8 cellular contexts compared by ENCODE assay signal in the genomic region with DNA sequence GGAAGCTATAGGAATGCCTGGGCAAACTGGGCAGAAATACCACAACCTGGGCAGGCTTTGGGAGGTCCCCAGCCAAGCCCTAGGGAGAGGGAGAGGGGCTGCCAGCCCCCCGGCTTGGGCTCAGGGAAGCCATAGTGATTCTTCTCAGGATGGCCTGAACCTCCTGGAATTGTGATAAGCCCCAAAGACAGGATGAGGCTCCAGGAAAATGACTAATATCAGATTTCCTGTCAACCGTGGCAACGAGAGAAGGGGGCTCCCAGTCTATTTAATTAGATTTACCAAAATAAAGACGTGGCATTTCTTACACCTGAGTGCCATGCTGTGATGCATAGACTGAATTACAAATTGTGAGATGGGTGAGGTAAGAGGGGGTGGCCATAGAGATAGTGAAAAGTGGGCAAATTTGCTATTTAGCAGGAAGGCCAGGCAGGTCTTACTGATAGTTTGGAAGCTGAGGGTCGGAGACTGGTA. TPM values are rescaled to one million over a fixed set of nuclear protein-coding genes. Genes with fewer than 3 reads are reported as not detected.
DNase-seq lines count a peak whose midpoint lies in the region; ATAC-seq, FAIRE-seq and TF ChIP-seq lines count a peak whose summit lies in the region.

No MANE protein-coding gene starts in this region.

- TF ChIP-seq CTCF in PC-3 (conservative IDR thresholded peaks at IDR 0.05; ENCODE audit: low read depth, low read length) (no peak), endothelial cell of umbilical vein (IDR thresholded peaks at IDR 0.05; ENCODE audit: extremely low read depth in 1 of 2, insufficient read depth in 1 of 2, low read depth in 1 of 2, low read length in 2 of 2) (no peak), neural progenitor cell (IDR thresholded peaks at IDR 0.05) (no peak)

- FAIRE-seq in endothelial cell of umbilical vein (lab: Jason Lieb, UNC), result no peak

- TF ChIP-seq POLR2A in endothelial cell of umbilical vein (IDR thresholded peaks at IDR 0.05; ENCODE audit: low read depth, low read length), result no peak

- H3F3A ChIP-seq in PC-3 (ENCODE audit: low read length, unreplicated experiment) (no peaks in the 10 kb centered on the region), neural progenitor cell (ENCODE audit: low read depth) (peaks cover 28% of the 10 kb centered on the region)

- intact Hi-C loops in PC-3 (cut with micrococcal nuclease), result no loop called here
- intact Hi-C loops in endothelial cell of umbilical vein (cut with micrococcal nuclease), result loop anchor here (1.0 kb wide), 3 partner anchors 17 to 114 kb away; no protein-coding TSS in a partner anchor

- peak overlapping the region; percentile 91 to 99 (median 96) for H3K27ac ChIP-seq in BLaER1 treated with 17β-estradiol and CSF1 and Interleukin-3, amounts not matched to agents 10 nM and 100 nM
- no peak overlapping the region for H3K27ac ChIP-seq in PC-3 (ENCODE audit: low read length)
- peak overlapping the region; percentile 94 for H3K27ac ChIP-seq in endothelial cell of umbilical vein (ENCODE audit: insufficient read depth, low read depth, low read length)
- H3K27ac ChIP-seq in neural progenitor cell, result no peak overlapping the region

- H3K9ac ChIP-seq in BLaER1 treated with 17β-estradiol and CSF1 and Interleukin-3, amounts not matched to agents 10 nM and 100 nM, result peak overlapping the region; percentile 92 to 99 (median 95)
- H3K9ac ChIP-seq in PC-3 (ENCODE audit: low read length), result peak overlapping the region; percentile 86; the same call in 1 of the 2 replicates
- peak overlapping the region; percentile 94 for H3K9ac ChIP-seq in endothelial cell of umbilical vein (replicated peaks; ENCODE audit: extremely low read depth, insufficient read depth, low read length)
- no peak overlapping the region for H3K9ac ChIP-seq in neural progenitor cell

- dilution Hi-C loops in endothelial cell of umbilical vein (cut with MboI; ENCODE audit: extremely low pct_ligation_motif_present, low sequenced_read_pairs), result no loop called here

- H3K4me3 Mint-ChIP-seq in neural progenitor cell, result peak overlapping the region; percentile 82

- BruUV-seq in PC-3 (replicated peaks; lab: Mats Ljungman, UMichigan), result no TSS peak
- no TSS peak for BruUV-seq in endothelial cell of umbilical vein (replicated peaks; lab: Mats Ljungman, UMichigan)

- peaks cover 5% of the 10 kb centered on the region for H3K27me3 Mint-ChIP-seq in neural progenitor cell (ENCODE audit: insufficient read depth, low read depth)

- H4K20me1 ChIP-seq in BLaER1 treated with 17β-estradiol and CSF1 and Interleukin-3, amounts not matched to agents 10 nM and 100 nM, result no peaks in the 10 kb centered on the region
- H4K20me1 ChIP-seq in PC-3 (ENCODE audit: low read length) (no peaks in the 10 kb centered on the region), endothelial cell of umbilical vein (replicated peaks; ENCODE audit: control insufficient read depth, extremely low read depth, insufficient read depth, low read length) (no peaks in the 10 kb centered on the region), neural progenitor cell (ENCODE audit: low read depth) (no peaks in the 10 kb centered on the region)

- POLR2A ChIA-PET in PC-3 (lab: Charles Lee; ENCODE audit: unreplicated experiment) (interaction anchor here (0.6 kb wide), 1 partner anchor 160 kb away, joined by 3 read pairs; no protein-coding TSS in a partner anchor), endothelial cell of umbilical vein (lab: Charles Lee) (interaction anchor here (1.8 kb wide), 2 partner anchors 10 to 29 kb away, joined by 7 to 8 read pairs; no protein-coding TSS in a partner anchor)

- CTCF ChIA-PET in PC-3 (lab: Charles Lee), result no interaction called here
- CTCF ChIA-PET in endothelial cell of umbilical vein (lab: Charles Lee), result interaction anchor here (1.1 to 2.7 kb wide), 6 partner anchors 10 to 49 kb away, joined by 3 to 9 read pairs (median 6); no protein-coding TSS in a partner anchor

- no peaks in the 10 kb centered on the region for H3K79me2 ChIP-seq in PC-3 (ENCODE audit: low read length)
- no peaks in the 10 kb centered on the region for H3K79me2 ChIP-seq in endothelial cell of umbilical vein (ENCODE audit: control insufficient read depth, insufficient read depth, low read length)
- H3K79me2 ChIP-seq in neural progenitor cell (ENCODE audit: low read depth), result no peaks in the 10 kb centered on the region

- H3K4me2 ChIP-seq in BLaER1 treated with 17β-estradiol and CSF1 and Interleukin-3, amounts not matched to agents 10 nM and 100 nM, result peak overlapping the region; percentile 79 to 99 (median 94)
- H3K4me2 ChIP-seq in PC-3 (ENCODE audit: low read length) (peak overlapping the region; percentile 97), endothelial cell of umbilical vein (ENCODE audit: insufficient read depth, low read length) (peak overlapping the region; percentile 35), neural progenitor cell (peak overlapping the region; percentile 92)

- H3K9me1 ChIP-seq in endothelial cell of umbilical vein (replicated peaks; ENCODE audit: control insufficient read depth, extremely low read depth, insufficient read depth, low read length), result no peaks in the 10 kb centered on the region

- H3K9me3 ChIP-seq in BLaER1 treated with 17β-estradiol and CSF1 and Interleukin-3, amounts not matched to agents 10 nM and 100 nM (replicated peaks in 1 of 11), result no peaks in the 10 kb centered on the region
- H3K9me3 ChIP-seq in PC-3 (ENCODE audit: low read length) (no peaks in the 10 kb centered on the region), endothelial cell of umbilical vein (replicated peaks; ENCODE audit: control insufficient read depth, insufficient read depth, low read length) (no peaks in the 10 kb centered on the region), neural progenitor cell (ENCODE audit: low read depth) (no peaks in the 10 kb centered on the region)

- H3K27ac Mint-ChIP-seq in neural progenitor cell, result peak overlapping the region; percentile 95

- no peaks in the 10 kb centered on the region for H3K27me3 ChIP-seq in BLaER1 treated with 17β-estradiol and CSF1 and Interleukin-3, amounts not matched to agents 10 nM and 100 nM
- no peaks in the 10 kb centered on the region for H3K27me3 ChIP-seq in PC-3 (ENCODE audit: low read length)
- no peaks in the 10 kb centered on the region for H3K27me3 ChIP-seq in endothelial cell of umbilical vein (ENCODE audit: control insufficient read depth in 2 of 2, insufficient read depth in 2 of 2, low read length in 2 of 2)
- H3K27me3 ChIP-seq in neural progenitor cell, result no peaks in the 10 kb centered on the region

- no peak for ATAC-seq in PC-3

- peaks cover 35 to 53% (median 42%) of the 10 kb centered on the region in 10 experiments for H3K4me1 ChIP-seq in BLaER1 treated with 17β-estradiol and CSF1 and Interleukin-3, amounts not matched to agents 10 nM and 100 nM
- H3K4me1 ChIP-seq in PC-3 (ENCODE audit: insufficient read depth, low read length), result peaks cover 8% of the 10 kb centered on the region
- H3K4me1 ChIP-seq in endothelial cell of umbilical vein (ENCODE audit: control insufficient read depth, extremely low read depth, insufficient read depth, low read length), result peaks cover 21% of the 10 kb centered on the region
- H3K4me1 ChIP-seq in neural progenitor cell, result peaks cover 16% of the 10 kb centered on the region

- H2AFZ ChIP-seq in PC-3 (ENCODE audit: low read length) (peak overlapping the region; percentile 96), endothelial cell of umbilical vein (ENCODE audit: low read depth, low read length) (no peak overlapping the region), neural progenitor cell (replicated peaks) (peak overlapping the region; percentile 54)

- no peaks in the 10 kb centered on the region for H3K9me2 ChIP-seq in PC-3 (replicated peaks; ENCODE audit: low read length)

- H3K36me3 ChIP-seq in BLaER1 treated with 17β-estradiol and CSF1 and Interleukin-3, amounts not matched to agents 10 nM and 100 nM, result no peaks in the 10 kb centered on the region
- H3K36me3 ChIP-seq in PC-3 (ENCODE audit: low read depth, low read length) (no peaks in the 10 kb centered on the region), endothelial cell of umbilical vein (ENCODE audit: control insufficient read depth in 2 of 2, extremely low read depth in 1 of 2, insufficient read depth in 2 of 2, low read length in 2 of 2) (no peaks in the 10 kb centered on the region), neural progenitor cell (no peaks in the 10 kb centered on the region)

- peaks cover 5% of the 10 kb centered on the region for H3K36me3 Mint-ChIP-seq in neural progenitor cell

- no peaks in the 10 kb centered on the region for H3K9me3 Mint-ChIP-seq in neural progenitor cell

- DNase-seq in PC-3, result no peak
- peak; percentile 91 for DNase-seq in endothelial cell of umbilical vein (ENCODE audit: low read depth, low spot score)
- DNase-seq in neural progenitor cell (ENCODE audit: low spot score), result no peak
- no peak for DNase-seq in C1 segment of cervical spinal cord (lab: John Stamatoyannopoulos, UW)
- DNase-seq in SW480 (ENCODE audit: low spot score), result no peak
- DNase-seq in stimulated activated CD4-positive, alpha-beta T cell treated with anti-CD3 and anti-CD28 coated beads, Interleukin-12 subunit alpha, Interleukin-12 subunit beta, amount 100 ng/mL, for 4 hours, result no peak
- no peak for DNase-seq in NCI-H2029 (lab: John Stamatoyannopoulos, UW)

- peaks cover 25% of the 10 kb centered on the region for H3K4me1 Mint-ChIP-seq in neural progenitor cell

- H3K4me3 ChIP-seq in BLaER1 treated with 17β-estradiol and CSF1 and Interleukin-3, amounts not matched to agents 10 nM and 100 nM, result peak overlapping the region; percentile 68 to 88 (median 74)
- peak overlapping the region; percentile 85 for H3K4me3 ChIP-seq in PC-3 (ENCODE audit: low read length)
- peak overlapping the region in 2 of 3 experiments; percentile 17 to 62 for H3K4me3 ChIP-seq in endothelial cell of umbilical vein (replicated peaks in 1 of 3; ENCODE audit: insufficient read depth in 1 of 3, low read depth in 1 of 3, low read length in 3 of 3)
- H3K4me3 ChIP-seq in neural progenitor cell, result no peak overlapping the region

RNA-seq across cellular contexts. Expression of gene SERPINH1, which starts 20.4 kb away (rescaled TPM):
- total RNA-seq in PC-3 (2014; rRNA removed) (117 and 121 TPM in 2 replicates), endothelial cell of umbilical vein (384 and 409 TPM in 2 replicates), neural progenitor cell (ENCODE audit: low replicate concordance) (219 and 589 TPM in 2 replicates)
- polyA plus RNA-seq in endothelial cell of umbilical vein, result 816 and 1,196 TPM in 2 replicates
- polyA plus RNA-seq in endothelial cell of umbilical vein (2011; cell fraction: cytosol; rRNA removed), result 484 and 524 TPM in 2 replicates
- 284 and 302 TPM in 2 replicates for polyA plus RNA-seq in endothelial cell of umbilical vein (2011; cell fraction: nucleus; rRNA removed)
- polyA plus RNA-seq in endothelial cell of umbilical vein (2012), result 320 and 386 TPM in 2 replicates
- 359 and 398 TPM in 2 replicates for polyA minus RNA-seq in endothelial cell of umbilical vein
- 120 TPM for polyA minus RNA-seq in endothelial cell of umbilical vein (2011; cell fraction: cytosol; rRNA and poly(A)+ RNA removed)
- polyA minus RNA-seq in endothelial cell of umbilical vein (2011; cell fraction: nucleus; rRNA and poly(A)+ RNA removed), result 95.0 and 155 TPM in 2 replicates

RNA-seq across cellular contexts. Expression of gene GDPD5, which starts 56.8 kb away (rescaled TPM):
- total RNA-seq in PC-3 (2014; rRNA removed) (21.4 and 31.1 TPM in 2 replicates), endothelial cell of umbilical vein (50.1 and 79.2 TPM in 2 replicates), neural progenitor cell (ENCODE audit: low replicate concordance) (11.3 and 32.7 TPM in 2 replicates)
- 60.2 and 74.0 TPM in 2 replicates for polyA plus RNA-seq in endothelial cell of umbilical vein
- polyA plus RNA-seq in endothelial cell of umbilical vein (2011; cell fraction: cytosol; rRNA removed), result 29.2 and 37.9 TPM in 2 replicates
- polyA plus RNA-seq in endothelial cell of umbilical vein (2011; cell fraction: nucleus; rRNA removed), result 149 and 190 TPM in 2 replicates
- 24.4 and 35.1 TPM in 2 replicates for polyA plus RNA-seq in endothelial cell of umbilical vein (2012)
- 66.2 and 70.5 TPM in 2 replicates for polyA minus RNA-seq in endothelial cell of umbilical vein
- 12.5 TPM for polyA minus RNA-seq in endothelial cell of umbilical vein (2011; cell fraction: cytosol; rRNA and poly(A)+ RNA removed)
- polyA minus RNA-seq in endothelial cell of umbilical vein (2011; cell fraction: nucleus; rRNA and poly(A)+ RNA removed), result 69.0 and 96.3 TPM in 2 replicates

Comparison
In these comparisons a context has a peak if more than half of its experiments do, and no peak if none do; other contexts are left out.
1. H3K27ac ChIP-seq: peak in BLaER1 treated with 17β-estradiol and CSF1 and Interleukin-3, amounts not matched to agents 10 nM and 100 nM (11 of 11) and endothelial cell of umbilical vein (single experiment); none in PC-3 (single experiment) and neural progenitor cell (single experiment).
2. H3K4me2 ChIP-seq: peak in every context shown above with its lines; median percentile 97 in PC-3; 94 in BLaER1 treated with 17β-estradiol and CSF1 and Interleukin-3, amounts not matched to agents 10 nM and 100 nM; 92 in neural progenitor cell; 35 in endothelial cell of umbilical vein.